Comparison of ENCODE assay signal across 8 cellular contexts in the genomic region with DNA sequence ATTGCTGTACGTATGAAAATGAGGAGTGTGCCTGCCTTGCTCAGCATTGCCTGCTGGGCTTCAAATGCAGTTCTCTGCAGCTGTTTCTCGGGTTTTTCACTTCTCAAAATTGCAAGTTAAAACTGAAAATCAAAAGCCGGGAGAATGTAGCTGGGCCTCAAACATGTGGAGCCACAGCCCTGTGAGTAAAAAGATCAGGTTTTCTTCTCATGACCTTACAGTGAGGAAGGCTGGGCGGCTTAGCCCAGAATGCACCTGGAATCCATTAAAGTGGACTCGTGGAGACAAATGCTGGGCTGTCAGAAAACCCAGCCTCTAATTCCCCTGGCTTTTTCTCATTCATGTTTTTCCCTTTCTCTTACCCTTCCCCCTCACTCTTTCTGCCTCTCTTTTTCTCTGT. TPM values are rescaled to one million over a fixed set of nuclear protein-coding genes. Genes with fewer than 3 reads are reported as not detected.
DNase-seq lines count a peak whose midpoint lies in the region; ATAC-seq and TF ChIP-seq lines count a peak whose summit lies in the region.

No MANE protein-coding gene starts in this region.

- no peaks in the 10 kb centered on the region for H3K9me3 Mint-ChIP-seq in nephron progenitor cell

- DNase-seq in WERI-Rb-1, result peak; percentile 32
- peak; percentile 23 for DNase-seq in nephron progenitor cell
- no peak for DNase-seq in T1000 (lab: John Stamatoyannopoulos, UW)
- no peak for DNase-seq in germinal center (ENCODE audit: low spot score)
- DNase-seq in NCI-H510A (lab: John Stamatoyannopoulos, UW), result no peak

- peak overlapping the region; percentile 78 for H3K27ac Mint-ChIP-seq in nephron progenitor cell

- H3K4me3 ChIP-seq in WERI-Rb-1 (ENCODE audit: low read depth, low read length), result no peak overlapping the region

- H3K4me3 Mint-ChIP-seq in nephron progenitor cell, result peak overlapping the region; percentile 22

- TF ChIP-seq CTCF in WERI-Rb-1 (IDR thresholded peaks at IDR 0.05; ENCODE audit: low read depth, low read length) (no peak), nephron progenitor cell (IDR thresholded peaks at IDR 0.05) (no peak)

- no peak overlapping the region for H3K27ac ChIP-seq in WERI-Rb-1

- H3K36me3 Mint-ChIP-seq in nephron progenitor cell (ENCODE audit: low read depth), result peaks cover 32% of the 10 kb centered on the region

- H3K27me3 Mint-ChIP-seq in nephron progenitor cell (ENCODE audit: low read depth, poor library complexity), result no peaks in the 10 kb centered on the region

- H3K36me3 ChIP-seq in WERI-Rb-1, result no peaks in the 10 kb centered on the region

- H3K4me1 Mint-ChIP-seq in nephron progenitor cell, result peaks cover 62% of the 10 kb centered on the region

- H3K27me3 ChIP-seq in WERI-Rb-1 (ENCODE audit: insufficient read depth, low read depth, severe bottlenecking), result no peaks in the 10 kb centered on the region

- no peaks in the 10 kb centered on the region for H3K9me3 ChIP-seq in WERI-Rb-1 (ENCODE audit: severe bottlenecking)

- ATAC-seq in GM18873 (IDR thresholded peaks at IDR 0.05; ENCODE audit: low FRiP score, unreplicated experiment) (peak; percentile 78), HG02938 (IDR thresholded peaks at IDR 0.05; ENCODE audit: unreplicated experiment) (peak; percentile 61), esophagus mucosa (no peak)

RNA-seq across cellular contexts. Expression of gene DSE, which starts 34.4 kb away (rescaled TPM):
- 32.7 TPM for total RNA-seq in esophagus mucosa

RNA-seq across cellular contexts. Expression of gene CALHM6, which starts 56.0 kb away (rescaled TPM):
- 0.20 TPM for total RNA-seq in esophagus mucosa

Comparison
In these comparisons a context has a peak if more than half of its experiments do, and no peak if none do; other contexts are left out.
1. DNase-seq: peak in WERI-Rb-1 (single experiment) and nephron progenitor cell (single experiment); none in T1000 (single experiment), germinal center (single experiment) and NCI-H510A (single experiment).